In genomic region chr10:125209591-125210373, GRCh38 we compare ENCODE assay signal across 16 cellular contexts. TPM values are rescaled to one million over a fixed set of nuclear protein-coding genes. Genes with fewer than 3 reads are reported as not detected.
DNase-seq lines count a peak whose midpoint lies in the region; ATAC-seq, FAIRE-seq and TF ChIP-seq lines count a peak whose summit lies in the region.
"Had no signal": no experiment of that assay in that cellular context is flagged by ENCODE, and none has a peak within 500 bp of the region (broad histone marks: within the 10 kb centered on the region; RNA-seq: fewer than 3 reads in every experiment).

No MANE protein-coding gene starts in this region.

- TF ChIP-seq CTCF in fibroblast of villous mesenchyme (IDR thresholded peaks at IDR 0.05; ENCODE audit: insufficient read depth, low read depth, low read length) = no peak

- ATAC-seq in HG02973 (IDR thresholded peaks at IDR 0.05; ENCODE audit: unreplicated experiment) = no peak
- no peak for ATAC-seq in HG03175 (IDR thresholded peaks at IDR 0.05; ENCODE audit: unreplicated experiment)
- ATAC-seq: gastroesophageal sphincter had no signal

- FAIRE-seq in GM19239 (lab: Jason Lieb, UNC) = no peak
- FAIRE-seq: colon, urothelium cell line had no signal

- DNase-seq in AG20443 (ENCODE audit: low spot score) = peak; percentile 58
- peak in 37 of 58 donors; percentile 3 to 64 (median 18) for DNase-seq in anterior cingulate cortex (lab: John Stamatoyannopoulos, UW)
- DNase-seq in fibroblast of villous mesenchyme (ENCODE audit: low read depth) = peak; percentile 37
- peak in 36 of 56 donors; percentile 4 to 61 (median 24) for DNase-seq in nucleus accumbens (lab: John Stamatoyannopoulos, UW)
- no peak for DNase-seq in dedifferentiated amniotic fluid mesenchymal stem cell (ENCODE audit: extremely low spot score)
- DNase-seq in GM19239 (ENCODE audit: insufficient read length, low spot score) = no peak
- DNase-seq: activated CD4-positive, alpha-beta memory T cell treated with anti-CD3 and anti-CD28 coated beads, Interleukin-2, amount 10 ng/mL, durations not matched to agents 7 days and 5 days; activated effector memory CD4-positive, alpha-beta T cell treated with Interleukin-2 at 50 U/mL for 16 hours; KBM-7; NCI-H187; NCI-H748 treated with DMSO at 0.1 percent for 48 hours had no signal

- H3K4me3 ChIP-seq in fibroblast of villous mesenchyme (ENCODE audit: low read depth, low read length) = no peak overlapping the region
- H3K4me3 ChIP-seq: gastroesophageal sphincter had no signal

RNA-seq across cellular contexts. Expression of gene CTBP2, which starts 49.4 kb away (rescaled TPM):
- total RNA-seq in fibroblast of villous mesenchyme = 74.3 and 84.7 TPM in 2 replicates

Comparison
In these comparisons a context has a peak if more than half of its experiments do, and no peak if none do; other contexts are left out.
1. DNase-seq: peak in AG20443 (single experiment), anterior cingulate cortex (37 of 58), fibroblast of villous mesenchyme (single experiment) and nucleus accumbens (36 of 56); none in dedifferentiated amniotic fluid mesenchymal stem cell (single experiment) and GM19239 (single experiment).